1 cellular context compared by ENCODE assay signal in genomic region chr9:87803166-87803565, GRCh38.
A peak's percentile ranks its signal among the peaks of the same experiment; 100 is the strongest.
TF ChIP-seq lines count a peak whose summit lies in the region.

No MANE protein-coding gene starts in this region.

TF ChIP-seq in K562, 482 proteins besides CTCF, POLR2A, EP300 and RAD21 (continued from another document):
- TF ChIP-seq ZBTB33 (CRISPR knock-in tag; IDR thresholded peaks at IDR 0.05) = 0 out of 2 replicates have a peak, but pooled peaks have one; percentile 5
- TF ChIP-seq PHF21A (IDR thresholded peaks at IDR 0.05; ENCODE audit: borderline replicate concordance, low read depth) = no peak
TF ChIP-seq in K562: peak in this region for 1.
